ENCODE assay signal across 8 cellular contexts in the genomic region with DNA sequence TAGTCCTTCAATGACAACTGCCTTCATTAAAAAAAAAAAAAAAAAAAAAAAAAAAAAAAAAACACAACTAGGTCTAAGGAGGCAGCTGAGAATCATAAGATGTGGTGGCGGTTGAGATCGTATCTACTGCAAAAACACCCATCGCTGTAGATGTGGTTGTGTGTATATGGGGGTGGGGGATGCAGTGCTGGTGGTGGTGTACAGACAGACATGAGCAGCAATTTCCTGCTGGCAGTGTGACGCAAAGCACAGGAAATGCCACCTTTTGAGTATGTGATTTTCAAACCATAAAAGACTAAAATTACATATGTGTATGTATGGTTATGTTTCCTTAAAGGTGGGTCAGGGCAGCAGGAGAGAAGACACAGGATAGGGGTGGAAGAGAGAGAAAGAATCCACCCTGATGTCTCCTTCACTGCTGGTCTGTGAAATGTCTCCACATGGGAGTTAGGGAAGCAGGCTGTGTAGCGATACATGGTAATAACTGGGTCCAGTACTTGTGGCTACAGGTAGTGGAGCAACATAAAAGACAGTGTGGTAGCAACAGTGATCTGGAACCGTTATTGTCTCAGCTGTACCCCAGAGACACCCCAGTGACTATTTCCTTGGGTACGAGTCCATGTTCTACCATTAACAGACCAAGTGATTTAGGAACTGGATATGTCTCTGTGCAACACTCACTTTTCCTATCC. TPM values are rescaled to one million over a fixed set of nuclear protein-coding genes. Genes with fewer than 3 reads are reported as not detected.
DNase-seq lines count a peak whose midpoint lies in the region; FAIRE-seq and TF ChIP-seq lines count a peak whose summit lies in the region.

No MANE protein-coding gene starts in this region.

- intact Hi-C loops in kidney (cut with DNase I), result no loop called here

- no peak for TF ChIP-seq CTCF in kidney (IDR thresholded peaks at IDR 0.05; ENCODE audit: borderline replicate concordance, extremely low read depth, insufficient read depth)

- FAIRE-seq in kidney (lab: Jason Lieb, UNC), result no peak

- DNase-seq in NK-92 (lab: John Stamatoyannopoulos, UW; ENCODE audit: unreplicated experiment), result peak; percentile 69
- peak; percentile 70 for DNase-seq in activated T-cell treated with anti-CD3 and anti-CD28 coated beads for 1 hour (ENCODE audit: low read depth)
- DNase-seq in kidney, result peak; percentile 74
- DNase-seq in stimulated activated CD8-positive, alpha-beta memory T cell treated with anti-CD3 and anti-CD28 coated beads, Interleukin-7, amount 100 ng/mL, for 1 hour (ENCODE audit: low read depth in 2 of 2), result peak; percentile 66 to 67
- no peak for DNase-seq in NCI-H2196 (lab: John Stamatoyannopoulos, UW; ENCODE audit: unreplicated experiment)
- DNase-seq in DMS 273 treated with DMSO at 0.1 percent for 48 hours (lab: John Stamatoyannopoulos, UW), result no peak
- no peak for DNase-seq in NCI-H524 (lab: John Stamatoyannopoulos, UW)
- DNase-seq in medulla oblongata (ENCODE audit: extremely low spot score), result no peak

- H3K4me3 ChIP-seq in kidney (ENCODE audit: low read length in 2 of 2), result no peak overlapping the region

- H3K9ac ChIP-seq in kidney (ENCODE audit: low read length in 2 of 2), result no peak overlapping the region

- H3K27ac ChIP-seq in kidney (ENCODE audit: low read depth in 2 of 2, low read length in 2 of 2), result no peak overlapping the region

- no peaks in the 10 kb centered on the region for H3K36me3 ChIP-seq in kidney (ENCODE audit: control insufficient read depth in 1 of 2, insufficient read depth in 2 of 2, low read length in 2 of 2)

- H3K9me3 ChIP-seq in kidney (ENCODE audit: control insufficient read depth in 1 of 2, low read length in 2 of 2), result no peaks in the 10 kb centered on the region

- H3K4me1 ChIP-seq in kidney (ENCODE audit: control insufficient read depth in 1 of 2, insufficient read depth in 1 of 2, low read depth in 1 of 2, low read length in 2 of 2), result peaks cover 0 to 3% of the 10 kb centered on the region in 2 donors

RNA-seq across cellular contexts. Expression of a gene that starts 57.9 kb away (rescaled TPM):
- 187 TPM for total RNA-seq in kidney
- 19.8 TPM for polyA plus RNA-seq in kidney (ENCODE audit: insufficient read depth, low read depth, low replicate concordance)

Comparison
In these comparisons a context has a peak if more than half of its experiments do, and no peak if none do; other contexts are left out.
1. DNase-seq: peak in NK-92 (single experiment), activated T-cell treated with anti-CD3 and anti-CD28 coated beads for 1 hour (single experiment), kidney (single experiment) and stimulated activated CD8-positive, alpha-beta memory T cell treated with anti-CD3 and anti-CD28 coated beads, Interleukin-7, amount 100 ng/mL, for 1 hour (2 of 2); none in NCI-H2196 (single experiment), DMS 273 treated with DMSO at 0.1 percent for 48 hours (single experiment), NCI-H524 (0 of 2) and medulla oblongata (single experiment).